ENCODE assay signal across 9 cellular contexts in genomic region chr1:173410794-173411236, GRCh38.
DNase-seq lines count a peak whose midpoint lies in the region; ATAC-seq and TF ChIP-seq lines count a peak whose summit lies in the region.
"Had no signal": no experiment of that assay in that cellular context is flagged by ENCODE, and none has a peak within 500 bp of the region (broad histone marks: within the 10 kb centered on the region; RNA-seq: fewer than 3 reads in every experiment).

No MANE protein-coding gene starts in this region.

- no peak overlapping the region for H3K4me3 ChIP-seq in mammary epithelial cell (replicated peaks in 1 of 3; ENCODE audit: insufficient read depth in 1 of 3, low read depth in 2 of 3, low read length in 3 of 3)
- no peak overlapping the region for H3K4me3 ChIP-seq in tibial artery
- no peak overlapping the region for H3K4me3 ChIP-seq in brain microvascular endothelial cell (ENCODE audit: low read depth, low read length)

- H3K27ac Mint-ChIP-seq in naive thymus-derived CD8-positive, alpha-beta T cell, result peak overlapping the region in 8 of 10 donors; percentile 14 to 83 (median 60)

- ATAC-seq in GM18858 (IDR thresholded peaks at IDR 0.05; ENCODE audit: unreplicated experiment) (peak; percentile 33), GM21529 (IDR thresholded peaks at IDR 0.05; ENCODE audit: unreplicated experiment) (peak; percentile 47), HG03457 (IDR thresholded peaks at IDR 0.05; ENCODE audit: unreplicated experiment) (peak; percentile 40)
- peak; percentile 21 to 39 for ATAC-seq in naive thymus-derived CD8-positive, alpha-beta T cell

- dilution Hi-C loops in mammary epithelial cell (cut with HindIII; ENCODE audit: low sequenced_read_pairs), result loop anchor here (25.0 kb wide), 1 partner anchor 649 kb away; no protein-coding TSS in a partner anchor

- no peak overlapping the region for H3K9ac ChIP-seq in mammary epithelial cell (ENCODE audit: insufficient read depth, low read length)

- H3K4me1 Mint-ChIP-seq in naive thymus-derived CD8-positive, alpha-beta T cell, result peaks cover 16 to 82% (median 41%) of the 10 kb centered on the region in 4 donors

- H3K27me3 ChIP-seq in mammary epithelial cell (ENCODE audit: insufficient read depth, low read length) (no peaks in the 10 kb centered on the region), tibial artery (no peaks in the 10 kb centered on the region), brain microvascular endothelial cell (replicated peaks) (no peaks in the 10 kb centered on the region)

- TF ChIP-seq CTCF in mammary epithelial cell (conservative IDR thresholded peaks at IDR 0.05 in 1 of 2, IDR thresholded peaks at IDR 0.05 in 1 of 2; ENCODE audit: extremely low read depth in 1 of 2, insufficient read depth in 1 of 2, low read depth in 1 of 2, low read length in 2 of 2) (no peak), tibial artery (IDR thresholded peaks at IDR 0.05) (no peak), brain microvascular endothelial cell (IDR thresholded peaks at IDR 0.05; ENCODE audit: low read depth, low read length, missing control alignments) (no peak)

- no peaks in the 10 kb centered on the region for H3K27me3 Mint-ChIP-seq in naive thymus-derived CD8-positive, alpha-beta T cell

- H2AFZ ChIP-seq in mammary epithelial cell (ENCODE audit: low read depth, low read length), result no peak overlapping the region

- H3K4me1 ChIP-seq in mammary epithelial cell (ENCODE audit: insufficient read depth, low read length) (peaks cover 11% of the 10 kb centered on the region), tibial artery (no peaks in the 10 kb centered on the region)

- 96% methylated on average over 5 of the region's 5 CpGs for WGBS in mammary epithelial cell (ENCODE audit: low coverage, missing lambda C conversion rate)

- H3K27ac ChIP-seq in mammary epithelial cell (ENCODE audit: insufficient read depth, low read depth, low read length) (no peak overlapping the region), tibial artery (no peak overlapping the region), brain microvascular endothelial cell (no peak overlapping the region)

- H3K36me3 ChIP-seq in mammary epithelial cell (ENCODE audit: insufficient read depth, low read length), result no peaks in the 10 kb centered on the region
- H3K36me3 ChIP-seq in tibial artery, result peaks cover 0 to 9% (median 4%) of the 10 kb centered on the region in 3 donors
- no peaks in the 10 kb centered on the region for H3K36me3 ChIP-seq in brain microvascular endothelial cell (replicated peaks)

- H3K9me3 ChIP-seq in mammary epithelial cell (replicated peaks; ENCODE audit: insufficient read depth, low read length), result no peaks in the 10 kb centered on the region
- no peaks in the 10 kb centered on the region for H3K9me3 ChIP-seq in tibial artery

- in situ Hi-C loops in mammary epithelial cell (cut with MboI; ENCODE audit: low sequenced_read_pairs in 2 of 2) (loop anchor here in 1 of 2 donors (25.0 kb wide), 1 partner anchor 149 kb away; no protein-coding TSS in a partner anchor), brain microvascular endothelial cell (cut with HindIII; ENCODE audit: low pct_ligation_motif_present, low sequenced_read_pairs) (loop anchor here (25.0 kb wide), 1 partner anchor 149 kb away; no protein-coding TSS in a partner anchor)

- H3K79me2 ChIP-seq in mammary epithelial cell (ENCODE audit: insufficient read depth, low read length), result no peaks in the 10 kb centered on the region

- CTCF ChIA-PET in mammary epithelial cell (lab: Charles Lee; ENCODE audit: low non-redundant PET), result interaction anchor here (0.6 kb wide), 1 partner anchor 10 kb away, joined by 3 read pairs; no protein-coding TSS in a partner anchor

- H4K20me1 ChIP-seq in mammary epithelial cell (ENCODE audit: insufficient read depth, low read length), result no peaks in the 10 kb centered on the region

- peak in 1 of 10 donors; percentile 23 for DNase-seq in naive thymus-derived CD8-positive, alpha-beta T cell
- no peak for DNase-seq in mammary epithelial cell
- DNase-seq in SHP77 treated with DMSO at 0.1 percent for 48 hours (lab: John Stamatoyannopoulos, UW), result no peak
- no peak for DNase-seq in tibial artery
- no peak for DNase-seq in brain microvascular endothelial cell
- DNase-seq: NCI-H187 treated with DMSO at 0.1 percent for 48 hours had no signal

- peaks cover 0 to 19% (median 4%) of the 10 kb centered on the region in 3 donors for H3K36me3 Mint-ChIP-seq in naive thymus-derived CD8-positive, alpha-beta T cell

- no TSS peak for BruUV-seq in mammary epithelial cell (replicated peaks; lab: Mats Ljungman, UMichigan)

- POLR2A ChIA-PET in naive thymus-derived CD8-positive, alpha-beta T cell (lab: Charles Lee), result interaction anchor here (0.8 to 1.5 kb wide), 2 partner anchors 12 to 413 kb away, joined by 3 read pairs; no protein-coding TSS in a partner anchor

- peak overlapping the region in 4 of 10 donors; percentile 36 to 66 (median 46) for H3K4me3 Mint-ChIP-seq in naive thymus-derived CD8-positive, alpha-beta T cell

- no peaks in the 10 kb centered on the region for H3K9me3 Mint-ChIP-seq in naive thymus-derived CD8-positive, alpha-beta T cell

- intact Hi-C loops in mammary epithelial cell (cut with micrococcal nuclease), result no loop called here
- intact Hi-C loops in tibial artery (cut with DNase I; ENCODE audit: low total_unique reads), result loop anchor here (5.0 kb wide), 1 partner anchor 431 kb away; no protein-coding TSS in a partner anchor

- H3K4me2 ChIP-seq in mammary epithelial cell (ENCODE audit: insufficient read depth, low read depth, low read length), result no peak overlapping the region
